23 cellular contexts compared by ENCODE assay signal in the genomic region with DNA sequence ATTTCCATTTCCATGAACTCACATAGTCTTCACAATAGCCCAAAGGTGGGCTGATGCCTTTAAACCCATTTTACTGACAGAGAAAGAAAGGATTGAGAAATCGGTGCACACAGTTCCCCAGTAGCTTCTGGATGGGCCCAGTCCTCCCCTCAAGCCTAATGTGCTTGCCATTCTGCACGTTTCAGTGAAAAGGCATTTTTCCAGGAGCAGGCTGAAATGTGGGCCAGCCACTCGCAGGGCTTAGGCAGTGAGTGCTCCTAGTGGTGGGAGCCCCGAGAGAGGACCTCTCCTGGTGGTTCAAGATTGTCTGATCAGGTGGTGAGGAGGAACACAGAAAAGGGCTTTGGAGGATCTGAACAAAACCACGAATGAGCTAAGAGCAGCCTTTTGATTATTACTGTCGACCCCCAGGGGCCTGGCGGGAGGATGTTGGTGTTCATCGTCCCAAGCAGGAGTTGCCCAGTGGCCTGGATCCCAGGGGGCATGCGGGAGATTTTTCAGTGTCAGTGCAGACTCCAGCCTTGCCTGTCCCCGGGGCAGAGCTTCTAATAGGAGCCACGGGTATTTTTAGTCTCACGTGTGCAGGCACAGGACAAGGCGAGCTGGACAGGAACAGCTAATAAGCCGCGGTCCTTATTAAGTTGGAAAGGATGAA. TPM values are rescaled to one million over a fixed set of nuclear protein-coding genes. Genes with fewer than 3 reads are reported as not detected.
DNase-seq lines count a peak whose midpoint lies in the region; ATAC-seq and TF ChIP-seq lines count a peak whose summit lies in the region.
"Had no signal": no experiment of that assay in that cellular context is flagged by ENCODE, and none has a peak within 500 bp of the region (broad histone marks: within the 10 kb centered on the region; RNA-seq: fewer than 3 reads in every experiment).

No MANE protein-coding gene starts in this region.

- in situ Hi-C loops in G401 (cut with HindIII; ENCODE audit: low sequenced_read_pairs), result no loop called here
- in situ Hi-C loops in gastrocnemius medialis (cut with MboI; ENCODE audit: low sequenced_read_pairs in 4 of 4), result no loop called here

- TF ChIP-seq CTCF in NB4 (IDR thresholded peaks at IDR 0.05; ENCODE audit: low read depth, low read length), result no peak
- TF ChIP-seq CTCF in left ventricle myocardium inferior (IDR thresholded peaks at IDR 0.05; ENCODE audit: borderline replicate concordance), result no peak
- no peak for TF ChIP-seq CTCF in gastrocnemius medialis (IDR thresholded peaks at IDR 0.05 in 4 of 5, conservative IDR thresholded peaks at IDR 0.05 in 1 of 5)

- no peaks in the 10 kb centered on the region for H3K27me3 ChIP-seq in left ventricle myocardium inferior (ENCODE audit: low read depth)
- no peaks in the 10 kb centered on the region for H3K27me3 ChIP-seq in gastrocnemius medialis
- H3K27me3 ChIP-seq: Peyer's patch, SJSA1 had no signal

- DNase-seq in G401 (ENCODE audit: low spot score), result peak; percentile 53
- peak; percentile 20 for DNase-seq in NB4 (ENCODE audit: low read depth)
- DNase-seq in left ventricle myocardium inferior, result no peak
- DNase-seq in gastrocnemius medialis, result peak in 1 of 2 donors; percentile 35
- DNase-seq in LoVo (ENCODE audit: low spot score), result no peak
- DNase-seq in activated CD8-positive, alpha-beta memory T cell treated with anti-CD3 and anti-CD28 coated beads for 24 hours, result no peak
- DNase-seq: Caco-2; CD4-positive, alpha-beta memory T cell; DMS 273 treated with DMSO at 0.1 percent for 48 hours; DND-41; KG1; NCI-H1105; NCI-H146; NCI-H2029; NCI-H2171; NCI-H345; NCI-H524; Peyer's patch had no signal

- H3K4me3 ChIP-seq in NB4 (ENCODE audit: low read depth, low read length), result no peak overlapping the region
- no peak overlapping the region for H3K4me3 ChIP-seq in left ventricle myocardium inferior
- no peak overlapping the region for H3K4me3 ChIP-seq in gastrocnemius medialis
- H3K4me3 ChIP-seq: HAP-1, Peyer's patch, SJSA1 had no signal

- H3K27ac ChIP-seq in left ventricle myocardium inferior (replicated peaks) (peak overlapping the region; percentile 88), gastrocnemius medialis (peak overlapping the region in 2 of 4 donors; percentile 6 to 54)
- H3K27ac ChIP-seq: Peyer's patch, SJSA1 had no signal

- peaks cover 35% of the 10 kb centered on the region for H3K4me1 ChIP-seq in left ventricle myocardium inferior
- peaks cover 27 to 33% of the 10 kb centered on the region in 2 donors for H3K4me1 ChIP-seq in gastrocnemius medialis
- H3K4me1 ChIP-seq: Caco-2, HAP-1, Peyer's patch, SJSA1 had no signal

- no peak for TF ChIP-seq POLR2A in NB4 (IDR thresholded peaks at IDR 0.05; ENCODE audit: extremely low read depth, insufficient read length)
- TF ChIP-seq POLR2A in gastrocnemius medialis (IDR thresholded peaks at IDR 0.05), result no peak

- ATAC-seq in gastrocnemius medialis (peak; percentile 43 to 68), HG02798 (IDR thresholded peaks at IDR 0.05; ENCODE audit: poor library complexity, unreplicated experiment) (no peak)

- H3K36me3 ChIP-seq in left ventricle myocardium inferior (no peaks in the 10 kb centered on the region), gastrocnemius medialis (no peaks in the 10 kb centered on the region)
- H3K36me3 ChIP-seq: HAP-1, Peyer's patch, SJSA1 had no signal

- intact Hi-C loops in left ventricle myocardium inferior (cut with micrococcal nuclease), result no loop called here
- intact Hi-C loops in gastrocnemius medialis (cut with DNase I; ENCODE audit: low total_unique reads), result no loop called here

- H3K9me3 ChIP-seq in left ventricle myocardium inferior (replicated peaks), result no peaks in the 10 kb centered on the region
- no peaks in the 10 kb centered on the region for H3K9me3 ChIP-seq in gastrocnemius medialis
- H3K9me3 ChIP-seq: Caco-2, HAP-1, Peyer's patch, SJSA1 had no signal

RNA-seq across cellular contexts. Expression of a gene that starts 8.7 kb away (rescaled TPM):
- total RNA-seq in G401 (2014; rRNA removed; shearing (Covaris generic)), result not detected in 2 replicates
- total RNA-seq in left ventricle myocardium inferior, result 12.1 TPM
- total RNA-seq in gastrocnemius medialis, result 1 to 10 TPM in 3 of 4 donors, under 1 TPM in 1; 0.68 to 3.3 (median 1.8) TPM
- total RNA-seq: Caco-2; CD4-positive, alpha-beta memory T cell; HT1080; OCI-LY7 had no signal

Comparison
In these comparisons a context has a peak if more than half of its experiments do, and no peak if none do; other contexts are left out.
1. DNase-seq: peak in G401 (single experiment) and NB4 (single experiment); none in left ventricle myocardium inferior (single experiment), LoVo (single experiment) and activated CD8-positive, alpha-beta memory T cell treated with anti-CD3 and anti-CD28 coated beads for 24 hours (single experiment).